Comparison of ENCODE assay signal across 8 cellular contexts in genomic region chr10:99685232-99686041, GRCh38. TPM values are rescaled to one million over a fixed set of nuclear protein-coding genes. Genes with fewer than 3 reads are reported as not detected.
DNase-seq lines count a peak whose midpoint lies in the region; ATAC-seq and TF ChIP-seq lines count a peak whose summit lies in the region.

No MANE protein-coding gene starts in this region.

- no peaks in the 10 kb centered on the region for H3K9me2 ChIP-seq in SK-N-SH

- H3K27me3 ChIP-seq in mesenchymal stem cell (ENCODE audit: control insufficient read depth in 1 of 2, insufficient read depth in 1 of 2, low read length in 2 of 2) (no peaks in the 10 kb centered on the region), SK-N-SH (ENCODE audit: insufficient read depth) (no peaks in the 10 kb centered on the region), mesendoderm (ENCODE audit: insufficient read depth, low read length, poor library complexity) (no peaks in the 10 kb centered on the region), ovary (no peaks in the 10 kb centered on the region)

- no peak for TF ChIP-seq RAD21 in SK-N-SH (IDR thresholded peaks at IDR 0.05; ENCODE audit: low read length)

- H3K36me3 ChIP-seq in mesenchymal stem cell (ENCODE audit: control insufficient read depth in 1 of 2, insufficient read depth in 2 of 2, low read depth in 1 of 2, low read length in 2 of 2) (peaks cover 9 to 69% of the 10 kb centered on the region in 2 experiments), SK-N-SH (replicated peaks in 1 of 2; ENCODE audit: control insufficient read depth in 1 of 2, insufficient read depth in 2 of 2, low read length in 1 of 2) (peaks cover 36 to 71% of the 10 kb centered on the region in 2 experiments), mesendoderm (ENCODE audit: control insufficient read depth, insufficient read depth, low read length) (no peaks in the 10 kb centered on the region), ovary (no peaks in the 10 kb centered on the region)

- peak overlapping the region; percentile 75 for H3K27ac ChIP-seq in mesenchymal stem cell (ENCODE audit: low read length, poor library complexity, severe bottlenecking)
- no peak overlapping the region for H3K27ac ChIP-seq in SK-N-SH (ENCODE audit: low read depth in 2 of 2, low read length in 1 of 2)
- H3K27ac ChIP-seq in mesendoderm (ENCODE audit: low read depth, low read length), result no peak overlapping the region
- H3K27ac ChIP-seq in ovary, result no peak overlapping the region

- H3K23ac ChIP-seq in mesenchymal stem cell (ENCODE audit: low read length in 2 of 2), result no peak overlapping the region
- no peak overlapping the region for H3K23ac ChIP-seq in mesendoderm (ENCODE audit: low read length)

- no peak overlapping the region for H2AK5ac ChIP-seq in mesenchymal stem cell (ENCODE audit: low read length, severe bottlenecking)
- no peak overlapping the region for H2AK5ac ChIP-seq in mesendoderm (ENCODE audit: low read length)

- H3K4me1 ChIP-seq in mesenchymal stem cell (ENCODE audit: control insufficient read depth, insufficient read depth, low read depth, low read length) (peaks cover 7% of the 10 kb centered on the region), SK-N-SH (ENCODE audit: control insufficient read depth in 1 of 2, insufficient read depth in 2 of 2, low read depth in 1 of 2, low read length in 1 of 2) (peaks cover 0 to 14% of the 10 kb centered on the region in 2 experiments; a peak in 1 of 4 replicates), mesendoderm (ENCODE audit: control insufficient read depth, low read depth, low read length) (no peaks in the 10 kb centered on the region), ovary (ENCODE audit: insufficient read depth) (no peaks in the 10 kb centered on the region)

- TF ChIP-seq EP300 in SK-N-SH (IDR thresholded peaks at IDR 0.05; ENCODE audit: borderline replicate concordance in 1 of 2, low read depth in 1 of 2, low read length in 1 of 2) (no peak), ovary (IDR thresholded peaks at IDR 0.05) (no peak)

- no peak overlapping the region for H3K4me2 ChIP-seq in mesenchymal stem cell (ENCODE audit: low read length, poor library complexity, severe bottlenecking)
- no peak overlapping the region for H3K4me2 ChIP-seq in SK-N-SH
- no peak overlapping the region for H3K4me2 ChIP-seq in mesendoderm (ENCODE audit: low read length)

- H4K20me1 ChIP-seq in SK-N-SH (ENCODE audit: insufficient read depth), result no peaks in the 10 kb centered on the region

- CTCF ChIA-PET in SK-N-SH (lab: Yijun Ruan, JAX), result no interaction called here

- TF ChIP-seq CTCF in SK-N-SH (IDR thresholded peaks at IDR 0.05) (no peak), ovary (IDR thresholded peaks at IDR 0.05) (no peak)

- POLR2A ChIA-PET in SK-N-SH (lab: Yijun Ruan, JAX), result no interaction called here

- TF ChIP-seq POLR2A in ovary (IDR thresholded peaks at IDR 0.05), result no peak

- DNase-seq in RPMI8226, result peak; percentile 13
- DNase-seq in mesenchymal stem cell, result no peak
- no peak for DNase-seq in SK-N-SH
- no peak for DNase-seq in mesendoderm
- DNase-seq in stimulated activated CD4-positive, alpha-beta T cell treated with anti-CD3 and anti-CD28 coated beads, Interleukin-4, amount 100 ng/mL, for 1 hour, result no peak
- DNase-seq in ovary, result no peak

- H3F3A ChIP-seq in SK-N-SH (replicated peaks; ENCODE audit: insufficient read depth), result peaks cover 4% of the 10 kb centered on the region

- H4K5ac ChIP-seq in mesendoderm (ENCODE audit: low read length), result no peak overlapping the region

- WGBS in mesenchymal stem cell, result 95% methylated on average over 3 of the region's 5 CpGs
- 85% methylated on average over 5 of the region's 5 CpGs for WGBS in SK-N-SH (ENCODE audit: low lambda C conversion rate)
- WGBS in mesendoderm (ENCODE audit: extremely low coverage, insufficient coverage, low lambda C conversion rate), result no CpG with 5 or more reads among the region's 5 CpGs
- WGBS in ovary, 3 donors, result 85 to 91% (median 88%) methylated on average over 5 of the region's 5 CpGs

- no peak overlapping the region for H2BK12ac ChIP-seq in mesenchymal stem cell (ENCODE audit: low read length in 2 of 2)

- H3K9ac ChIP-seq in mesenchymal stem cell (ENCODE audit: low read length) (no peak overlapping the region), SK-N-SH (no peak overlapping the region), mesendoderm (ENCODE audit: low read length) (no peak overlapping the region)

- intact Hi-C loops in ovary (cut with DNase I), result no loop called here

- no peak overlapping the region for H2AFZ ChIP-seq in mesenchymal stem cell (ENCODE audit: low read depth, low read length)
- H2AFZ ChIP-seq in SK-N-SH (ENCODE audit: low read depth), result no peak overlapping the region

- H3K9me3 ChIP-seq in mesenchymal stem cell (ENCODE audit: control insufficient read depth, low read length) (no peaks in the 10 kb centered on the region), SK-N-SH (no peaks in the 10 kb centered on the region), ovary (no peaks in the 10 kb centered on the region)

- H2BK5ac ChIP-seq in mesenchymal stem cell (ENCODE audit: low read depth, low read length, poor library complexity, severe bottlenecking) (peak overlapping the region; percentile 31), mesendoderm (ENCODE audit: low read length) (no peak overlapping the region)

- H4K8ac ChIP-seq in mesenchymal stem cell (ENCODE audit: low read length) (no peak overlapping the region), mesendoderm (ENCODE audit: low read depth, low read length) (no peak overlapping the region)

- H3K79me1 ChIP-seq in mesenchymal stem cell (replicated peaks; ENCODE audit: low read length, poor library complexity, severe bottlenecking) (peaks cover 12% of the 10 kb centered on the region), mesendoderm (ENCODE audit: low read length) (no peaks in the 10 kb centered on the region)

- no peak overlapping the region for H4K91ac ChIP-seq in mesenchymal stem cell (ENCODE audit: low read length)

- no peak overlapping the region for H3K56ac ChIP-seq in mesendoderm (ENCODE audit: low read length)

- peak; percentile 57 for ATAC-seq in GM18867 (IDR thresholded peaks at IDR 0.05; ENCODE audit: unreplicated experiment)
- peak; percentile 89 for ATAC-seq in HG02852 (IDR thresholded peaks at IDR 0.05; ENCODE audit: unreplicated experiment)

- H3K4ac ChIP-seq in mesenchymal stem cell (ENCODE audit: low read depth in 1 of 2, low read length in 2 of 2) (no peak overlapping the region), mesendoderm (ENCODE audit: low read depth, low read length) (no peak overlapping the region)

- H3K18ac ChIP-seq in mesenchymal stem cell (ENCODE audit: low read depth in 1 of 2, low read length in 2 of 2) (no peak overlapping the region), mesendoderm (ENCODE audit: low read length) (no peak overlapping the region)

- H3K14ac ChIP-seq in mesenchymal stem cell (ENCODE audit: low read length in 2 of 2), result no peak overlapping the region

- no peak overlapping the region for H3K4me3 ChIP-seq in mesenchymal stem cell (ENCODE audit: insufficient read depth in 1 of 2, low read depth in 1 of 2, low read length in 2 of 2)
- no peak overlapping the region for H3K4me3 ChIP-seq in SK-N-SH (ENCODE audit: low read depth in 2 of 2, low read length in 1 of 2)
- no peak overlapping the region for H3K4me3 ChIP-seq in mesendoderm (ENCODE audit: low read length)
- no peak overlapping the region for H3K4me3 ChIP-seq in ovary

- H2BK120ac ChIP-seq in mesenchymal stem cell (ENCODE audit: low read depth, low read length) (no peak overlapping the region), mesendoderm (ENCODE audit: low read depth, low read length) (no peak overlapping the region)

- H2BK15ac ChIP-seq in mesenchymal stem cell (ENCODE audit: low read depth, poor library complexity, severe bottlenecking), result no peak overlapping the region
- no peak overlapping the region for H2BK15ac ChIP-seq in mesendoderm (replicated peaks; ENCODE audit: low read depth)

- H3K79me2 ChIP-seq in SK-N-SH (ENCODE audit: insufficient read depth) (no peaks in the 10 kb centered on the region), mesendoderm (ENCODE audit: control insufficient read depth, insufficient read depth, low read length) (no peaks in the 10 kb centered on the region)

TF ChIP-seq in SK-N-SH, 30 proteins besides CTCF, POLR2A, EP300 and RAD21 (continues in another document):
- TF ChIP-seq NRF1 (IDR thresholded peaks at IDR 0.05; ENCODE audit: low read depth, low read length) (no peak), MEF2A (IDR thresholded peaks at IDR 0.05; ENCODE audit: borderline replicate concordance, low read depth) (no peak), FOXJ3 (CRISPR knock-in tag; IDR thresholded peaks at IDR 0.05) (no peak), IRF3 (IDR thresholded peaks at IDR 0.05; ENCODE audit: low read depth, low read length) (no peak)

RNA-seq across cellular contexts. Expression of gene ENTPD7, which starts 26.1 kb away (rescaled TPM):
- 16.1 TPM for polyA plus RNA-seq in mesenchymal stem cell (2013, experiment 1 of 2)
- 16.0 TPM for polyA plus RNA-seq in mesenchymal stem cell (2013, experiment 2 of 2)
- polyA plus RNA-seq in SK-N-SH (2012; rRNA removed) (3.9 and 6.2 TPM in 2 replicates), ovary (1 to 10 TPM; 1.1 to 8.8 TPM)
- polyA plus RNA-seq in SK-N-SH (2012; cell fraction: cytosol; rRNA removed), result 4.5 and 5.3 TPM in 2 replicates
- polyA plus RNA-seq in SK-N-SH (2012; cell fraction: nucleus; rRNA removed), result 3.5 and 5.6 TPM in 2 replicates
- polyA plus RNA-seq in mesendoderm (2013, experiment 1 of 2), result 9.0 TPM
- 8.5 TPM for polyA plus RNA-seq in mesendoderm (2013, experiment 2 of 2)
- total RNA-seq in ovary, result 1 to 10 TPM; 2.1 to 7.6 (median 5.3) TPM

RNA-seq across cellular contexts. Expression of gene COX15, which starts 46.5 kb away (rescaled TPM):
- polyA plus RNA-seq in mesenchymal stem cell (2013, experiment 1 of 2), result 13.5 TPM
- polyA plus RNA-seq in mesenchymal stem cell (2013, experiment 2 of 2), result 13.4 TPM
- polyA plus RNA-seq in SK-N-SH (2012; rRNA removed) (20.4 and 26.3 TPM in 2 replicates), ovary (10 to 100 TPM; 19.1 to 40.6 TPM)
- polyA plus RNA-seq in SK-N-SH (2012; cell fraction: cytosol; rRNA removed), result 22.0 and 23.0 TPM in 2 replicates
- polyA plus RNA-seq in SK-N-SH (2012; cell fraction: nucleus; rRNA removed), result 34.9 and 46.3 TPM in 2 replicates
- polyA plus RNA-seq in mesendoderm (2013, experiment 1 of 2), result 16.7 TPM
- 16.4 TPM for polyA plus RNA-seq in mesendoderm (2013, experiment 2 of 2)
- 10 to 100 TPM; 25.2 to 39.7 (median 36.5) TPM for total RNA-seq in ovary

RNA-seq across cellular contexts. Expression of gene CUTC, which starts 46.6 kb away (rescaled TPM):
- polyA plus RNA-seq in mesenchymal stem cell (2013, experiment 1 of 2), result 11.2 TPM
- polyA plus RNA-seq in mesenchymal stem cell (2013, experiment 2 of 2), result 11.2 TPM
- polyA plus RNA-seq in SK-N-SH (2012; rRNA removed) (19.4 and 21.1 TPM in 2 replicates), ovary (10 to 100 TPM; 16.4 to 20.6 TPM)
- 22.5 and 26.7 TPM in 2 replicates for polyA plus RNA-seq in SK-N-SH (2012; cell fraction: cytosol; rRNA removed)
- 13.4 and 20.0 TPM in 2 replicates for polyA plus RNA-seq in SK-N-SH (2012; cell fraction: nucleus; rRNA removed)
- 24.3 TPM for polyA plus RNA-seq in mesendoderm (2013, experiment 1 of 2)
- 23.4 TPM for polyA plus RNA-seq in mesendoderm (2013, experiment 2 of 2)
- total RNA-seq in ovary, result 10 to 100 TPM; 12.4 to 15.0 (median 13.9) TPM
